21 cellular contexts compared by ENCODE assay signal in the genomic region with DNA sequence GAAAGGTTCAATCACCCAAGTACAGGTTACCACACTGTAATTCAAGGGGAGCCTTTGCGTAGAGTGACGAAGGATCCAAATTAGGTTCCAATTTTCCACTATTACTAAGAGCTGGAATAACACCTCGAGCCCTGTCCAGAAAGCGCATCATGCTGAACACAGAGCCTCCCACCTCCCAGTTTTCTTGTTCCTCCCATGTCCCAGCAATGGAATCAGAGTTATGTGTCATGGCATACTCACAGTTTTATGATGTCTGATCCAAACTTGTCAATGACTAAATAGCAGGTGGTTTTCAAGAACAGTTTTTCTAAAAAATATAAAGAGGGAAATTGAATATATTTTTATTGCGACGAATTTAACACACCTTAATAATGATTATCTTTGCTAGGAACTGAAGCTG. TPM values are rescaled to one million over a fixed set of nuclear protein-coding genes. Genes with fewer than 3 reads are reported as not detected.
"Had no signal": no experiment of that assay in that cellular context is flagged by ENCODE, and none has a peak within 500 bp of the region (broad histone marks: within the 10 kb centered on the region; RNA-seq: fewer than 3 reads in every experiment).

No MANE protein-coding gene starts in this region.

- ATAC-seq: activated T-cell treated with anti-CD3 and anti-CD28 coated beads, Interleukin-2, amount 50 U/mL, for 4 hours; right cardiac atrium; stimulated activated naive CD8-positive, alpha-beta T cell treated with anti-CD3 and anti-CD28 coated beads, Interleukin-15, amount 100 ng/mL, for 72 hours had no signal

- H3K27me3 Mint-ChIP-seq: activated CD4-positive, alpha-beta T cell treated with anti-CD3 and anti-CD28 coated beads, Interleukin-2, amount 10 ng/mL, durations not matched to agents 7 days and 5 days; activated naive CD8-positive, alpha-beta T cell treated with anti-CD3 and anti-CD28 coated beads, Interleukin-2, amount 10 ng/mL, durations not matched to agents 7 days and 5 days; stimulated activated naive CD8-positive, alpha-beta T cell treated with anti-CD3 and anti-CD28 coated beads, Interleukin-15, amount 100 ng/mL, for 72 hours had no signal

- H3K27ac Mint-ChIP-seq: activated CD4-positive, alpha-beta T cell treated with anti-CD3 and anti-CD28 coated beads, Interleukin-2, amount 10 ng/mL, durations not matched to agents 7 days and 5 days; activated naive CD8-positive, alpha-beta T cell treated with anti-CD3 and anti-CD28 coated beads, Interleukin-2, amount 10 ng/mL, durations not matched to agents 7 days and 5 days; activated T-helper 2 cell treated with anti-CD3 and anti-CD28 coated beads, Interferon-gamma antibody, Interleukin-2, Interleukin-4, amounts not matched to agents 10 μg/mL and 5 μg/mL and 100 μg/mL, durations not matched to agents 14 hours and 24 hours and 36 hours; nephron progenitor cell had no signal

- H3K4me3 Mint-ChIP-seq: activated CD4-positive, alpha-beta T cell treated with anti-CD3 and anti-CD28 coated beads, Interleukin-2, amount 10 ng/mL, durations not matched to agents 7 days and 5 days; activated naive CD8-positive, alpha-beta T cell treated with anti-CD3 and anti-CD28 coated beads, Interleukin-2, amount 10 ng/mL, durations not matched to agents 7 days and 5 days; activated T-cell treated with anti-CD3 and anti-CD28 coated beads, Interleukin-2, amount 50 U/mL, for 4 hours; nephron progenitor cell; stimulated activated naive CD8-positive, alpha-beta T cell treated with anti-CD3 and anti-CD28 coated beads, Interleukin-15, amount 100 ng/mL, for 72 hours had no signal

- H3K9me3 ChIP-seq: left ventricle myocardium inferior, tibial artery had no signal

- DNase-seq: activated CD4-positive, alpha-beta T cell treated with anti-CD3 and anti-CD28 coated beads, Interleukin-2, amount 10 ng/mL, durations not matched to agents 7 days and 5 days; activated CD4-positive, CD25-positive, alpha-beta regulatory T cell treated with anti-CD3 and anti-CD28 coated beads, Interleukin-2, amount 50 U/mL, for 72 hours; activated naive CD4-positive, alpha-beta T cell; activated naive CD8-positive, alpha-beta T cell treated with anti-CD3 and anti-CD28 coated beads, Interleukin-2, amount 10 ng/mL, durations not matched to agents 7 days and 5 days; activated T-cell treated with anti-CD3 and anti-CD28 coated beads, Interleukin-2, amount 50 U/mL, for 4 hours; amygdala; cerebellar nuclear complex; foreskin fibroblast; left ventricle myocardium inferior; midbrain; nephron progenitor cell; nucleus accumbens; right cardiac atrium; stimulated activated CD4-positive, alpha-beta T cell treated with anti-CD3 and anti-CD28 coated beads, Interleukin-12 subunit alpha, Interleukin-12 subunit beta, amount 100 ng/mL, for 4 hours; stimulated activated CD4-positive, alpha-beta T cell treated with anti-CD3 and anti-CD28 coated beads, Interleukin-4, amount 100 ng/mL, for 4 hours; stimulated activated naive CD8-positive, alpha-beta T cell treated with anti-CD3 and anti-CD28 coated beads, Interleukin-15, amount 100 ng/mL, for 72 hours; SW 1271; tibial artery had no signal

- H3K9me3 Mint-ChIP-seq: activated naive CD8-positive, alpha-beta T cell treated with anti-CD3 and anti-CD28 coated beads, Interleukin-2, amount 10 ng/mL, durations not matched to agents 7 days and 5 days; activated T-cell treated with anti-CD3 and anti-CD28 coated beads, Interleukin-2, amount 50 U/mL, for 4 hours; activated T-helper 2 cell treated with anti-CD3 and anti-CD28 coated beads, Interferon-gamma antibody, Interleukin-2, Interleukin-4, amounts not matched to agents 10 μg/mL and 5 μg/mL and 100 μg/mL, durations not matched to agents 14 hours and 24 hours and 36 hours; nephron progenitor cell; stimulated activated naive CD8-positive, alpha-beta T cell treated with anti-CD3 and anti-CD28 coated beads, Interleukin-15, amount 100 ng/mL, for 72 hours had no signal

RNA-seq across cellular contexts. Expression of gene AOAH, which starts 50.6 kb away (rescaled TPM):
- total RNA-seq: lung microvascular endothelial cell, pulmonary artery endothelial cell had no signal
